Comparison of ENCODE assay signal across 14 cellular contexts in genomic region chr20:20733943-20734342, GRCh38. TPM values are rescaled to one million over a fixed set of nuclear protein-coding genes. Genes with fewer than 3 reads are reported as not detected.
A peak's percentile ranks its signal among the peaks of the same experiment; 100 is the strongest.
DNase-seq lines count a peak whose midpoint lies in the region; ATAC-seq and TF ChIP-seq lines count a peak whose summit lies in the region.
"Had no signal": no experiment of that assay in that cellular context is flagged by ENCODE, and none has a peak within 500 bp of the region (broad histone marks: within the 10 kb centered on the region; RNA-seq: fewer than 3 reads in every experiment).

No MANE protein-coding gene starts in this region.

- no peaks in the 10 kb centered on the region for H3K36me3 ChIP-seq in CD8-positive, alpha-beta T cell (ENCODE audit: insufficient read depth, low read length)
- H3K36me3 ChIP-seq in psoas muscle (ENCODE audit: insufficient read depth in 1 of 2, low read depth in 1 of 2): no peaks in the 10 kb centered on the region
- H3K36me3 ChIP-seq: BE2C, prostate gland, tibial nerve had no signal

- ATAC-seq in CD8-positive, alpha-beta T cell: no peak
- ATAC-seq in psoas muscle (peak in 2 of 4 donors; percentile 25 to 34), HG02970 (IDR thresholded peaks at IDR 0.05; ENCODE audit: low FRiP score, unreplicated experiment) (no peak), GM19463 (IDR thresholded peaks at IDR 0.05; ENCODE audit: unreplicated experiment) (no peak)
- ATAC-seq: left colon had no signal

- peaks cover 11% of the 10 kb centered on the region for H3K4me1 ChIP-seq in CD8-positive, alpha-beta T cell (ENCODE audit: insufficient read depth, low read length)
- H3K4me1 ChIP-seq in psoas muscle: peaks cover 30% of the 10 kb centered on the region
- H3K4me1 ChIP-seq: BE2C, prostate gland had no signal

- intact Hi-C loops in CD8-positive, alpha-beta T cell (cut with DNase I, micrococcal nuclease): loop anchor here in 1 of 2 experiments (10.0 kb wide), 1 partner anchor 61 kb away; no protein-coding TSS in a partner anchor
- intact Hi-C loops in activated T-helper 2 cell treated with anti-CD3 and anti-CD28 coated beads, Interferon-gamma antibody, Interleukin-2, Interleukin-4, amounts not matched to agents 10 μg/mL and 5 μg/mL and 100 μg/mL, durations not matched to agents 14 hours and 24 hours and 36 hours (cut with micrococcal nuclease): no loop called here
- intact Hi-C loops in psoas muscle (cut with DNase I): loop anchor here in 1 of 2 donors (5.0 kb wide), 1 partner anchor 38 kb away; no protein-coding TSS in a partner anchor

- H3K4me3 ChIP-seq in CD8-positive, alpha-beta T cell (ENCODE audit: low read depth, low read length): no peak overlapping the region
- H3K4me3 ChIP-seq in psoas muscle: no peak overlapping the region
- H3K4me3 ChIP-seq: prostate gland, tibial nerve had no signal

- DNase-seq in CD8-positive, alpha-beta T cell: no peak
- peak; percentile 92 for DNase-seq in KG1 (lab: John Stamatoyannopoulos, UW)
- DNase-seq in activated T-helper 2 cell treated with anti-CD3 and anti-CD28 coated beads, Interferon-gamma antibody, Interleukin-2, Interleukin-4, amounts not matched to agents 10 μg/mL and 5 μg/mL and 100 μg/mL, durations not matched to agents 14 hours and 24 hours and 36 hours (ENCODE audit: low spot score): no peak
- no peak for DNase-seq in psoas muscle
- no peak for DNase-seq in dedifferentiated amniotic fluid mesenchymal stem cell (ENCODE audit: extremely low spot score)
- DNase-seq in NCI-H1417 (lab: John Stamatoyannopoulos, UW): no peak
- DNase-seq: activated T-cell treated with anti-CD3 and anti-CD28 coated beads, Interleukin-2, amount 50 U/mL, for 1 hour; BE2C; left colon; NCI-H1092 had no signal

- no peaks in the 10 kb centered on the region for H3K27me3 ChIP-seq in CD8-positive, alpha-beta T cell (ENCODE audit: insufficient read depth, low read length)
- no peaks in the 10 kb centered on the region for H3K27me3 ChIP-seq in psoas muscle (ENCODE audit: insufficient read depth in 3 of 3, low read length in 2 of 3)
- H3K27me3 ChIP-seq: tibial nerve had no signal

- H3K27ac ChIP-seq in CD8-positive, alpha-beta T cell (ENCODE audit: low read depth, low read length): no peak overlapping the region
- H3K27ac ChIP-seq in psoas muscle: peak overlapping the region; percentile 89
- H3K27ac ChIP-seq: prostate gland had no signal

- H3K4me1 Mint-ChIP-seq in CD8-positive, alpha-beta T cell (ENCODE audit: low read depth): peaks cover 14% of the 10 kb centered on the region
- peaks cover 11% of the 10 kb centered on the region for H3K4me1 Mint-ChIP-seq in activated T-helper 2 cell treated with anti-CD3 and anti-CD28 coated beads, Interferon-gamma antibody, Interleukin-2, Interleukin-4, amounts not matched to agents 10 μg/mL and 5 μg/mL and 100 μg/mL, durations not matched to agents 14 hours and 24 hours and 36 hours (ENCODE audit: low read depth)

- peak overlapping the region; percentile 53 for H3K27ac Mint-ChIP-seq in CD8-positive, alpha-beta T cell
- H3K27ac Mint-ChIP-seq in activated T-helper 2 cell treated with anti-CD3 and anti-CD28 coated beads, Interferon-gamma antibody, Interleukin-2, Interleukin-4, amounts not matched to agents 10 μg/mL and 5 μg/mL and 100 μg/mL, durations not matched to agents 14 hours and 24 hours and 36 hours: peak overlapping the region; percentile 30

- no peak for TF ChIP-seq CTCF in CD8-positive, alpha-beta T cell (IDR thresholded peaks at IDR 0.05)
- no peak for TF ChIP-seq CTCF in psoas muscle (IDR thresholded peaks at IDR 0.05)

- H3K36me3 Mint-ChIP-seq in CD8-positive, alpha-beta T cell: no peaks in the 10 kb centered on the region
- H3K36me3 Mint-ChIP-seq in activated T-helper 2 cell treated with anti-CD3 and anti-CD28 coated beads, Interferon-gamma antibody, Interleukin-2, Interleukin-4, amounts not matched to agents 10 μg/mL and 5 μg/mL and 100 μg/mL, durations not matched to agents 14 hours and 24 hours and 36 hours (ENCODE audit: low read depth): no peaks in the 10 kb centered on the region

- POLR2A ChIA-PET in CD8-positive, alpha-beta T cell (lab: Charles Lee): no interaction called here

- no peak overlapping the region for H3K4me3 Mint-ChIP-seq in CD8-positive, alpha-beta T cell
- H3K4me3 Mint-ChIP-seq in activated T-helper 2 cell treated with anti-CD3 and anti-CD28 coated beads, Interferon-gamma antibody, Interleukin-2, Interleukin-4, amounts not matched to agents 10 μg/mL and 5 μg/mL and 100 μg/mL, durations not matched to agents 14 hours and 24 hours and 36 hours (ENCODE audit: low read depth): no peak overlapping the region

- CTCF ChIA-PET in CD8-positive, alpha-beta T cell (lab: Charles Lee): no interaction called here

- H3K9me3 Mint-ChIP-seq in CD8-positive, alpha-beta T cell: no peaks in the 10 kb centered on the region
- no peaks in the 10 kb centered on the region for H3K9me3 Mint-ChIP-seq in activated T-helper 2 cell treated with anti-CD3 and anti-CD28 coated beads, Interferon-gamma antibody, Interleukin-2, Interleukin-4, amounts not matched to agents 10 μg/mL and 5 μg/mL and 100 μg/mL, durations not matched to agents 14 hours and 24 hours and 36 hours

- H3K27me3 Mint-ChIP-seq in CD8-positive, alpha-beta T cell (ENCODE audit: low read depth): no peaks in the 10 kb centered on the region
- H3K27me3 Mint-ChIP-seq in activated T-helper 2 cell treated with anti-CD3 and anti-CD28 coated beads, Interferon-gamma antibody, Interleukin-2, Interleukin-4, amounts not matched to agents 10 μg/mL and 5 μg/mL and 100 μg/mL, durations not matched to agents 14 hours and 24 hours and 36 hours (ENCODE audit: low read depth): peaks cover 4% of the 10 kb centered on the region

- WGBS in psoas muscle, 3 donors: 62 to 100% (median 84%) methylated on average over 1 of the region's 1 CpG

- H3K9me3 ChIP-seq in CD8-positive, alpha-beta T cell (ENCODE audit: low read length): no peaks in the 10 kb centered on the region
- no peaks in the 10 kb centered on the region for H3K9me3 ChIP-seq in psoas muscle
- H3K9me3 ChIP-seq: BE2C, prostate gland, tibial nerve had no signal

RNA-seq across cellular contexts. Expression of gene RALGAPA2, which starts 21.5 kb away (rescaled TPM):
- total RNA-seq in CD8-positive, alpha-beta T cell: 10 to 100 TPM; 15.4 to 17.5 TPM
- total RNA-seq in activated T-helper 2 cell treated with anti-CD3 and anti-CD28 coated beads, Interferon-gamma antibody, Interleukin-2, Interleukin-4, amounts not matched to agents 10 μg/mL and 5 μg/mL and 100 μg/mL, durations not matched to agents 14 hours and 24 hours and 36 hours: 22.1 and 25.0 TPM in 2 replicates
- 10 to 100 TPM; 51.1 to 75.5 (median 71.4) TPM for total RNA-seq in psoas muscle
- 10 to 100 TPM; 12.2 to 49.3 (median 24.1) TPM for polyA plus RNA-seq in psoas muscle
